1 cellular context compared by ENCODE assay signal in genomic region chr1:242189591-242189990, GRCh38.
TF ChIP-seq lines count a peak whose summit lies in the region.

No MANE protein-coding gene starts in this region.

TF ChIP-seq in K562, 482 proteins besides CTCF, POLR2A, EP300 and RAD21 (continued from another document):
- TF ChIP-seq STAT6 (CRISPR knock-in tag; IDR thresholded peaks at IDR 0.05), result no peak
